1 cellular context compared by ENCODE assay signal in genomic region chr14:49767473-49768300, GRCh38.
TF ChIP-seq lines count a peak whose summit lies in the region.

Gene KLHDC2, plus strand, starts transcription at chr14:49768153. Its CDS starts 316 bp downstream, at chr14:49768469.

TF ChIP-seq in HepG2, 621 proteins besides CTCF, POLR2A, EP300 and RAD21 (continued from another document and continues in another):
- TF ChIP-seq, protein P1, sequence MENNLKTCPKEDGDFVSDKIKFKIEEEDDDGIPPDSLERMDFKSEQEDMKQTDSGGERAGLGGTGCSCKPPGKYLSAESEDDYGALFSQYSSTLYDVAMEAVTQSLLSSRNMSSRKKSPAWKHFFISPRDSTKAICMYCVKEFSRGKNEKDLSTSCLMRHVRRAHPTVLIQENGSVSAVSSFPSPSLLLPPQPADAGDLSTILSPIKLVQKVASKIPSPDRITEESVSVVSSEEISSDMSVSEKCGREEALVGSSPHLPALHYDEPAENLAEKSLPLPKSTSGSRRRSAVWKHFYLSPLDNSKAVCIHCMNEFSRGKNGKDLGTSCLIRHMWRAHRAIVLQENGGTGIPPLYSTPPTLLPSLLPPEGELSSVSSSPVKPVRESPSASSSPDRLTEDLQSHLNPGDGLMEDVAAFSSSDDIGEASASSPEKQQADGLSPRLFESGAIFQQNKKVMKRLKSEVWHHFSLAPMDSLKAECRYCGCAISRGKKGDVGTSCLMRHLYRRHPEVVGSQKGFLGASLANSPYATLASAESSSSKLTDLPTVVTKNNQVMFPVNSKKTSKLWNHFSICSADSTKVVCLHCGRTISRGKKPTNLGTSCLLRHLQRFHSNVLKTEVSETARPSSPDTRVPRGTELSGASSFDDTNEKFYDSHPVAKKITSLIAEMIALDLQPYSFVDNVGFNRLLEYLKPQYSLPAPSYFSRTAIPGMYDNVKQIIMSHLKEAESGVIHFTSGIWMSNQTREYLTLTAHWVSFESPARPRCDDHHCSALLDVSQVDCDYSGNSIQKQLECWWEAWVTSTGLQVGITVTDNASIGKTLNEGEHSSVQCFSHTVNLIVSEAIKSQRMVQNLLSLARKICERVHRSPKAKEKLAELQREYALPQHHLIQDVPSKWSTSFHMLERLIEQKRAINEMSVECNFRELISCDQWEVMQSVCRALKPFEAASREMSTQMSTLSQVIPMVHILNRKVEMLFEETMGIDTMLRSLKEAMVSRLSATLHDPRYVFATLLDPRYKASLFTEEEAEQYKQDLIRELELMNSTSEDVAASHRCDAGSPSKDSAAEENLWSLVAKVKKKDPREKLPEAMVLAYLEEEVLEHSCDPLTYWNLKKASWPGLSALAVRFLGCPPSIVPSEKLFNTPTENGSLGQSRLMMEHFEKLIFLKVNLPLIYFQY (CRISPR knock-in tag; IDR thresholded peaks at IDR 0.05; ENCODE audit: borderline replicate concordance), result peak; percentile 31; the same call in 1 of the 2 replicates
- TF ChIP-seq TBL1XR1 (IDR thresholded peaks at IDR 0.05; ENCODE audit: borderline replicate concordance, low read length, partially characterized antibody), result no peak
- no peak for TF ChIP-seq NFIC (IDR thresholded peaks at IDR 0.05; ENCODE audit: low read length)
- no peak for TF ChIP-seq SMARCC2 (IDR thresholded peaks at IDR 0.05)
- peak; percentile 70 for TF ChIP-seq HES4 (CRISPR knock-in tag; IDR thresholded peaks at IDR 0.05; ENCODE audit: borderline replicate concordance)
- no peak for TF ChIP-seq ZBTB21 (CRISPR knock-in tag; IDR thresholded peaks at IDR 0.05)
- TF ChIP-seq ZFP36L1 (CRISPR knock-in tag; IDR thresholded peaks at IDR 0.05), result no peak
- peak; percentile 85 for TF ChIP-seq MAX (IDR thresholded peaks at IDR 0.05)
- peak; percentile 66 for TF ChIP-seq DRAP1 (CRISPR knock-in tag; IDR thresholded peaks at IDR 0.05)
- no peak for TF ChIP-seq CHD2 (IDR thresholded peaks at IDR 0.05; ENCODE audit: low read depth, low read length)
- TF ChIP-seq, protein P2, sequence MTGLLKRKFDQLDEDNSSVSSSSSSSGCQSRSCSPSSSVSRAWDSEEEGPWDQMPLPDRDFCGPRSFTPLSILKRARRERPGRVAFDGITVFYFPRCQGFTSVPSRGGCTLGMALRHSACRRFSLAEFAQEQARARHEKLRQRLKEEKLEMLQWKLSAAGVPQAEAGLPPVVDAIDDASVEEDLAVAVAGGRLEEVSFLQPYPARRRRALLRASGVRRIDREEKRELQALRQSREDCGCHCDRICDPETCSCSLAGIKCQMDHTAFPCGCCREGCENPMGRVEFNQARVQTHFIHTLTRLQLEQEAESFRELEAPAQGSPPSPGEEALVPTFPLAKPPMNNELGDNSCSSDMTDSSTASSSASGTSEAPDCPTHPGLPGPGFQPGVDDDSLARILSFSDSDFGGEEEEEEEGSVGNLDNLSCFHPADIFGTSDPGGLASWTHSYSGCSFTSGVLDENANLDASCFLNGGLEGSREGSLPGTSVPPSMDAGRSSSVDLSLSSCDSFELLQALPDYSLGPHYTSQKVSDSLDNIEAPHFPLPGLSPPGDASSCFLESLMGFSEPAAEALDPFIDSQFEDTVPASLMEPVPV (CRISPR knock-in tag; IDR thresholded peaks at IDR 0.05), result peak; percentile 65; the same call in 1 of the 2 replicates
- no peak; the same call in 1 of the 2 replicates for TF ChIP-seq ZNF510 (CRISPR knock-in tag; IDR thresholded peaks at IDR 0.05; ENCODE audit: low read depth)
- TF ChIP-seq KLF6 (CRISPR knock-in tag; IDR thresholded peaks at IDR 0.05), result peak; percentile 81
- TF ChIP-seq KDM5B (CRISPR knock-in tag; IDR thresholded peaks at IDR 0.05; ENCODE audit: borderline replicate concordance), result peak; percentile 23; the same call in 1 of the 2 replicates
- TF ChIP-seq, protein P3, sequence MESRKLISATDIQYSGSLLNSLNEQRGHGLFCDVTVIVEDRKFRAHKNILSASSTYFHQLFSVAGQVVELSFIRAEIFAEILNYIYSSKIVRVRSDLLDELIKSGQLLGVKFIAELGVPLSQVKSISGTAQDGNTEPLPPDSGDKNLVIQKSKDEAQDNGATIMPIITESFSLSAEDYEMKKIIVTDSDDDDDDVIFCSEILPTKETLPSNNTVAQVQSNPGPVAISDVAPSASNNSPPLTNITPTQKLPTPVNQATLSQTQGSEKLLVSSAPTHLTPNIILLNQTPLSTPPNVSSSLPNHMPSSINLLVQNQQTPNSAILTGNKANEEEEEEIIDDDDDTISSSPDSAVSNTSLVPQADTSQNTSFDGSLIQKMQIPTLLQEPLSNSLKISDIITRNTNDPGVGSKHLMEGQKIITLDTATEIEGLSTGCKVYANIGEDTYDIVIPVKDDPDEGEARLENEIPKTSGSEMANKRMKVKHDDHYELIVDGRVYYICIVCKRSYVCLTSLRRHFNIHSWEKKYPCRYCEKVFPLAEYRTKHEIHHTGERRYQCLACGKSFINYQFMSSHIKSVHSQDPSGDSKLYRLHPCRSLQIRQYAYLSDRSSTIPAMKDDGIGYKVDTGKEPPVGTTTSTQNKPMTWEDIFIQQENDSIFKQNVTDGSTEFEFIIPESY (CRISPR knock-in tag; IDR thresholded peaks at IDR 0.05), result no peak
- TF ChIP-seq ZNF329 (CRISPR knock-in tag; IDR thresholded peaks at IDR 0.05; ENCODE audit: low read depth), result peak; percentile 69; the same call in 1 of the 2 replicates
- TF ChIP-seq, protein P4, sequence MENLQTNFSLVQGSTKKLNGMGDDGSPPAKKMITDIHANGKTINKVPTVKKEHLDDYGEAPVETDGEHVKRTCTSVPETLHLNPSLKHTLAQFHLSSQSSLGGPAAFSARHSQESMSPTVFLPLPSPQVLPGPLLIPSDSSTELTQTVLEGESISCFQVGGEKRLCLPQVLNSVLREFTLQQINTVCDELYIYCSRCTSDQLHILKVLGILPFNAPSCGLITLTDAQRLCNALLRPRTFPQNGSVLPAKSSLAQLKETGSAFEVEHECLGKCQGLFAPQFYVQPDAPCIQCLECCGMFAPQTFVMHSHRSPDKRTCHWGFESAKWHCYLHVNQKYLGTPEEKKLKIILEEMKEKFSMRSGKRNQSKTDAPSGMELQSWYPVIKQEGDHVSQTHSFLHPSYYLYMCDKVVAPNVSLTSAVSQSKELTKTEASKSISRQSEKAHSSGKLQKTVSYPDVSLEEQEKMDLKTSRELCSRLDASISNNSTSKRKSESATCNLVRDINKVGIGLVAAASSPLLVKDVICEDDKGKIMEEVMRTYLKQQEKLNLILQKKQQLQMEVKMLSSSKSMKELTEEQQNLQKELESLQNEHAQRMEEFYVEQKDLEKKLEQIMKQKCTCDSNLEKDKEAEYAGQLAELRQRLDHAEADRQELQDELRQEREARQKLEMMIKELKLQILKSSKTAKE (CRISPR knock-in tag; IDR thresholded peaks at IDR 0.05; ENCODE audit: borderline replicate concordance), result peak; percentile 56; the same call in 1 of the 2 replicates
- TF ChIP-seq SP1 (IDR thresholded peaks at IDR 0.05), result no peak
- TF ChIP-seq SP1 (CRISPR knock-in tag; IDR thresholded peaks at IDR 0.05), result no peak; the same call in 1 of the 2 replicates
- peak; percentile 65 for TF ChIP-seq KMT2A (CRISPR knock-in tag; IDR thresholded peaks at IDR 0.05)
- peak; percentile 74 for TF ChIP-seq KAT8 (CRISPR knock-in tag; IDR thresholded peaks at IDR 0.05)
- no peak; the same call in 1 of the 2 replicates for TF ChIP-seq NCOA2 (CRISPR knock-in tag; IDR thresholded peaks at IDR 0.05)
- TF ChIP-seq ZNF749 (CRISPR knock-in tag; IDR thresholded peaks at IDR 0.05; ENCODE audit: borderline replicate concordance), result no peak
- no peak for TF ChIP-seq ZBTB8A (CRISPR knock-in tag; IDR thresholded peaks at IDR 0.05; ENCODE audit: borderline replicate concordance, low read depth)
- peak; percentile 42; the same call in 1 of the 2 replicates for TF ChIP-seq CCDC6 (CRISPR knock-in tag; IDR thresholded peaks at IDR 0.05)
- 0 out of 2 replicates have a peak, but pooled peaks have one; percentile 43 for TF ChIP-seq RNF2 (conservative IDR thresholded peaks at IDR 0.05; ENCODE audit: low read depth)
- TF ChIP-seq GTF3A (CRISPR knock-in tag; conservative IDR thresholded peaks at IDR 0.05), result no peak
- no peak for TF ChIP-seq NR3C1 (CRISPR knock-in tag; IDR thresholded peaks at IDR 0.05)
- peak; percentile 71; the same call in 1 of the 2 replicates for TF ChIP-seq KDM3A (CRISPR knock-in tag; IDR thresholded peaks at IDR 0.05; ENCODE audit: low read depth)
- no peak for TF ChIP-seq PHF20 (CRISPR knock-in tag; IDR thresholded peaks at IDR 0.05)
- TF ChIP-seq, protein P5, sequence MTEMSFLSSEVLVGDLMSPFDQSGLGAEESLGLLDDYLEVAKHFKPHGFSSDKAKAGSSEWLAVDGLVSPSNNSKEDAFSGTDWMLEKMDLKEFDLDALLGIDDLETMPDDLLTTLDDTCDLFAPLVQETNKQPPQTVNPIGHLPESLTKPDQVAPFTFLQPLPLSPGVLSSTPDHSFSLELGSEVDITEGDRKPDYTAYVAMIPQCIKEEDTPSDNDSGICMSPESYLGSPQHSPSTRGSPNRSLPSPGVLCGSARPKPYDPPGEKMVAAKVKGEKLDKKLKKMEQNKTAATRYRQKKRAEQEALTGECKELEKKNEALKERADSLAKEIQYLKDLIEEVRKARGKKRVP (CRISPR knock-in tag; IDR thresholded peaks at IDR 0.05), result peak in 1 of 2 experiments; percentile 24; a peak in 1 of 4 replicates
- TF ChIP-seq CENPX (CRISPR knock-in tag; IDR thresholded peaks at IDR 0.05), result no peak
- TF ChIP-seq HINFP (CRISPR knock-in tag; IDR thresholded peaks at IDR 0.05; ENCODE audit: low read depth), result no peak
- no peak for TF ChIP-seq FOXP1 (IDR thresholded peaks at IDR 0.05)
- peak; percentile 58; the same call in 1 of the 2 replicates for TF ChIP-seq FOXP1 (CRISPR knock-in tag; IDR thresholded peaks at IDR 0.05)
- TF ChIP-seq IRX3 (CRISPR knock-in tag; IDR thresholded peaks at IDR 0.05; ENCODE audit: borderline replicate concordance, low read depth), result peak; percentile 10; the same call in 1 of the 2 replicates
- no peak; the same call in 1 of the 2 replicates for TF ChIP-seq ZNF274 (CRISPR knock-in tag; IDR thresholded peaks at IDR 0.05)
- no peak for TF ChIP-seq ATF2 (CRISPR knock-in tag; IDR thresholded peaks at IDR 0.05)
- no peak for TF ChIP-seq ZBTB14 (CRISPR knock-in tag; IDR thresholded peaks at IDR 0.05)
- TF ChIP-seq LRRFIP1 (CRISPR knock-in tag; conservative IDR thresholded peaks at IDR 0.05), result no peak
- TF ChIP-seq ZNF143 (CRISPR knock-in tag; IDR thresholded peaks at IDR 0.05), result no peak
- 0 out of 2 replicates have a peak, but pooled peaks have one; percentile 11 for TF ChIP-seq NRL (CRISPR knock-in tag; IDR thresholded peaks at IDR 0.05; ENCODE audit: borderline replicate concordance)
- 0 out of 2 replicates have a peak, but pooled peaks have one; percentile 21 for TF ChIP-seq NCOA1 (CRISPR knock-in tag; IDR thresholded peaks at IDR 0.05)
- TF ChIP-seq CEBPB (IDR thresholded peaks at IDR 0.05; ENCODE audit: borderline replicate concordance, low read depth, low read length), result no peak
- TF ChIP-seq EZH2 (conservative IDR thresholded peaks at IDR 0.05; ENCODE audit: low read depth, low read length), result no peak
- TF ChIP-seq HOXA9 (CRISPR knock-in tag; IDR thresholded peaks at IDR 0.05; ENCODE audit: borderline replicate concordance), result 0 out of 2 replicates have a peak, but pooled peaks have one; percentile 25
